ENCODE assay signal across 1 cellular context in the genomic region with DNA sequence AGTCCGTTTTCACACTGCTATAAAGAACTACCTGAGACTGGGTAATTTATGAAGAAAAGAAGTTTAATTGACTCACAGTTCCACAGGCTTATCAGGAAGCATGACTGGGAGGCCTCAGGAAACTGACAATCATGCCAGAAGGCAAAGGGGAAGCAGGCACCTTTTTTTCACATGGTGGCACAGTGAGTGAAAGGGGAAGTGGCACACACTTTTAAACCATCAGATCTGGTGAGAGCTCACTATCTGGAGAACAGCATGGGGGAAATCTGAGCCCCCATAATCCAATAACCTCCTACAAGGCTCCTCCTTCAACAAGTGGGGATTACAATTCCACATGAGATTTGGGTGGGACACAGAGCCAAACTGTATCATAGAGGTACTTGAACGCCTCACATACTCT.
A peak's percentile ranks its signal among the peaks of the same experiment; 100 is the strongest.
TF ChIP-seq lines count a peak whose summit lies in the region.

No MANE protein-coding gene starts in this region.

TF ChIP-seq in GM12878, 131 proteins besides CTCF, POLR2A, EP300 and RAD21:
- TF ChIP-seq BCL11A (IDR thresholded peaks at IDR 0.05; ENCODE audit: low read depth, low read length) (no peak), BACH1 (IDR thresholded peaks at IDR 0.05; ENCODE audit: borderline replicate concordance) (no peak), KDM1A (IDR thresholded peaks at IDR 0.05; ENCODE audit: borderline replicate concordance) (no peak), SPI1 (IDR thresholded peaks at IDR 0.05; ENCODE audit: borderline replicate concordance, insufficient read depth, low read depth, low read length) (peak; percentile 18; the same call in 1 of the 2 replicates)
